In genomic region chr9:94166237-94167054, GRCh38 we compare ENCODE assay signal across 8 cellular contexts.
A peak's percentile ranks its signal among the peaks of the same experiment; 100 is the strongest.
DNase-seq lines count a peak whose midpoint lies in the region; ATAC-seq and TF ChIP-seq lines count a peak whose summit lies in the region.

No MANE protein-coding gene starts in this region.

- H3K4me1 Mint-ChIP-seq in CD8-positive, alpha-beta T cell (ENCODE audit: low read depth): peaks cover 55% of the 10 kb centered on the region
- peaks cover 34% of the 10 kb centered on the region for H3K4me1 Mint-ChIP-seq in activated CD8-positive, alpha-beta T cell treated with anti-CD3 and anti-CD28 coated beads for 36 hours (ENCODE audit: low read depth)

- peak overlapping the region; percentile 52 for H3K4me3 ChIP-seq in CD8-positive, alpha-beta T cell (ENCODE audit: low read depth, low read length)
- H3K4me3 ChIP-seq in lower lobe of right lung: peak overlapping the region; percentile 67

- ATAC-seq in CD8-positive, alpha-beta T cell: peak; percentile 60
- peak; percentile 75 for ATAC-seq in GM19455 (IDR thresholded peaks at IDR 0.05; ENCODE audit: unreplicated experiment)
- ATAC-seq in activated CD8-positive, alpha-beta T cell treated with anti-CD3 and anti-CD28 coated beads for 36 hours: peak; percentile 68
- peak; percentile 89 to 94 for ATAC-seq in lower lobe of right lung

- H3K27ac ChIP-seq in CD8-positive, alpha-beta T cell (ENCODE audit: low read depth, low read length): peak overlapping the region; percentile 89
- H3K27ac ChIP-seq in lower lobe of right lung: peak overlapping the region; percentile 99

- H3K27ac Mint-ChIP-seq in CD8-positive, alpha-beta T cell: peak overlapping the region; percentile 93
- peak overlapping the region; percentile 94 for H3K27ac Mint-ChIP-seq in activated CD8-positive, alpha-beta T cell treated with anti-CD3 and anti-CD28 coated beads for 36 hours

- POLR2A ChIA-PET in CD8-positive, alpha-beta T cell (lab: Charles Lee): interaction anchor here (2.0 kb wide), 1 partner anchor 11 kb away, joined by 8 read pairs; no protein-coding TSS in a partner anchor
- POLR2A ChIA-PET in activated CD8-positive, alpha-beta T cell treated with anti-CD3 and anti-CD28 coated beads for 36 hours (lab: Charles Lee): interaction anchor here (0.7 to 2.9 kb wide), 3 partner anchors 8 to 13 kb away, joined by 3 to 9 read pairs (median 6); no protein-coding TSS in a partner anchor

- DNase-seq in CD8-positive, alpha-beta T cell: peak; percentile 88 to 96 (median 93)
- DNase-seq in HK-2 (ENCODE audit: unreplicated experiment) (peak; percentile 98), NCI-H82 treated with DMSO at 0.1 percent for 48 hours (lab: John Stamatoyannopoulos, UW; ENCODE audit: unreplicated experiment) (peak; percentile 93), ecto neural progenitor cell (ENCODE audit: low spot score) (peak; percentile 95), lower lobe of right lung (peak; percentile 97)
- peak; percentile 97 for DNase-seq in activated CD8-positive, alpha-beta T cell treated with anti-CD3 and anti-CD28 coated beads for 36 hours
- peak; percentile 86 for DNase-seq in stimulated activated CD4-positive, alpha-beta T cell treated with anti-CD3 and anti-CD28 coated beads, TNF-alpha, amount 100 ng/mL, for 1 hour (ENCODE audit: low read depth in 3 of 3, low spot score in 1 of 3)

- no peaks in the 10 kb centered on the region for H3K9me3 Mint-ChIP-seq in CD8-positive, alpha-beta T cell
- H3K9me3 Mint-ChIP-seq in activated CD8-positive, alpha-beta T cell treated with anti-CD3 and anti-CD28 coated beads for 36 hours: no peaks in the 10 kb centered on the region

- CTCF ChIA-PET in CD8-positive, alpha-beta T cell (lab: Charles Lee): interaction anchor here (1.2 kb wide), 1 partner anchor 43 kb away, joined by 3 read pairs; no protein-coding TSS in a partner anchor
- CTCF ChIA-PET in activated CD8-positive, alpha-beta T cell treated with anti-CD3 and anti-CD28 coated beads for 36 hours (lab: Charles Lee): interaction anchor here (2.2 kb wide), 1 partner anchor 47 kb away, joined by 6 read pairs; no protein-coding TSS in a partner anchor

- intact Hi-C loops in CD8-positive, alpha-beta T cell (cut with DNase I, micrococcal nuclease): loop anchor here (1.0 to 10.0 kb wide), 12 partner anchors 46 to 1842 kb away; partner anchors contain the start of genes AOPEP (in 2 of the 2), FAM120A (in 2 of the 2), FAM120AOS (in 2 of the 2) and ZNF169 (in 2 of the 2)
- intact Hi-C loops in activated CD8-positive, alpha-beta T cell treated with anti-CD3 and anti-CD28 coated beads for 36 hours (cut with micrococcal nuclease): no loop called here
- intact Hi-C loops in lower lobe of right lung (cut with DNase I): no loop called here

- no peaks in the 10 kb centered on the region for H3K27me3 Mint-ChIP-seq in CD8-positive, alpha-beta T cell (ENCODE audit: low read depth)
- no peaks in the 10 kb centered on the region for H3K27me3 Mint-ChIP-seq in activated CD8-positive, alpha-beta T cell treated with anti-CD3 and anti-CD28 coated beads for 36 hours

- H3K36me3 ChIP-seq in CD8-positive, alpha-beta T cell (ENCODE audit: insufficient read depth, low read length): no peaks in the 10 kb centered on the region
- peaks cover 4% of the 10 kb centered on the region for H3K36me3 ChIP-seq in lower lobe of right lung

- no peaks in the 10 kb centered on the region for H3K27me3 ChIP-seq in CD8-positive, alpha-beta T cell (ENCODE audit: insufficient read depth, low read length)
- H3K27me3 ChIP-seq in lower lobe of right lung (ENCODE audit: low read depth): no peaks in the 10 kb centered on the region

- no peak for TF ChIP-seq CTCF in CD8-positive, alpha-beta T cell (IDR thresholded peaks at IDR 0.05)
- TF ChIP-seq CTCF in activated CD8-positive, alpha-beta T cell treated with anti-CD3 and anti-CD28 coated beads for 36 hours (IDR thresholded peaks at IDR 0.05): no peak
- no peak for TF ChIP-seq CTCF in lower lobe of right lung (IDR thresholded peaks at IDR 0.05)

- peaks cover 51% of the 10 kb centered on the region for H3K4me1 ChIP-seq in CD8-positive, alpha-beta T cell (ENCODE audit: insufficient read depth, low read length)
- peaks cover 45% of the 10 kb centered on the region for H3K4me1 ChIP-seq in lower lobe of right lung

- no peaks in the 10 kb centered on the region for H3K9me3 ChIP-seq in CD8-positive, alpha-beta T cell (ENCODE audit: low read length)
- no peaks in the 10 kb centered on the region for H3K9me3 ChIP-seq in lower lobe of right lung

- peak overlapping the region; percentile 90 for H3K4me3 Mint-ChIP-seq in CD8-positive, alpha-beta T cell
- peak overlapping the region; percentile 98 for H3K4me3 Mint-ChIP-seq in activated CD8-positive, alpha-beta T cell treated with anti-CD3 and anti-CD28 coated beads for 36 hours

- H3K36me3 Mint-ChIP-seq in CD8-positive, alpha-beta T cell: peaks cover 6% of the 10 kb centered on the region
- H3K36me3 Mint-ChIP-seq in activated CD8-positive, alpha-beta T cell treated with anti-CD3 and anti-CD28 coated beads for 36 hours (ENCODE audit: low read depth): peaks cover 22% of the 10 kb centered on the region

Comparison
In these comparisons a context has a peak if more than half of its experiments do, and no peak if none do; other contexts are left out.
1. Peak in every context shown above with its lines: DNase-seq, ATAC-seq, H3K4me3 ChIP-seq and H3K27ac ChIP-seq.
2. intact Hi-C loops: an anchor here in CD8-positive, alpha-beta T cell (1.0 to 10.0 kb wide); none called in activated CD8-positive, alpha-beta T cell treated with anti-CD3 and anti-CD28 coated beads for 36 hours and lower lobe of right lung.